1 cellular context compared by ENCODE assay signal in genomic region chr3:156037356-156037755, GRCh38.
TF ChIP-seq lines count a peak whose summit lies in the region.

No MANE protein-coding gene starts in this region.

TF ChIP-seq in HepG2, 621 proteins besides CTCF, POLR2A, EP300 and RAD21 (continued from another document):
- TF ChIP-seq FUBP1 (CRISPR knock-in tag; IDR thresholded peaks at IDR 0.05; ENCODE audit: borderline replicate concordance) = no peak
- no peak for TF ChIP-seq ZNF101 (CRISPR knock-in tag; IDR thresholded peaks at IDR 0.05; ENCODE audit: borderline replicate concordance, low read depth)
